ENCODE assay signal across 37 cellular contexts in genomic region chr18:14768241-14768640, GRCh38. TPM values are rescaled to one million over a fixed set of nuclear protein-coding genes. Genes with fewer than 3 reads are reported as not detected.
DNase-seq lines count a peak whose midpoint lies in the region; ATAC-seq and TF ChIP-seq lines count a peak whose summit lies in the region.
"Had no signal": no experiment of that assay in that cellular context is flagged by ENCODE, and none has a peak within 500 bp of the region (broad histone marks: within the 10 kb centered on the region; RNA-seq: fewer than 3 reads in every experiment).

No MANE protein-coding gene starts in this region.

- no peaks in the 10 kb centered on the region for H3K36me3 ChIP-seq in breast epithelium
- H3K36me3 ChIP-seq in A673 (ENCODE audit: insufficient read depth, low read length, poor library complexity, severe bottlenecking) = no peaks in the 10 kb centered on the region
- H3K36me3 ChIP-seq: BLaER1, gastroesophageal sphincter, lower lobe of right lung, upper lobe of left lung had no signal

- no peak overlapping the region for H3K27ac ChIP-seq in breast epithelium
- H3K27ac ChIP-seq in A673 (ENCODE audit: low read depth, low read length, poor library complexity, severe bottlenecking) = no peak overlapping the region
- H3K27ac ChIP-seq: A549, BLaER1, coronary artery, gastroesophageal sphincter, hepatocyte, lower lobe of right lung, psoas muscle, upper lobe of left lung had no signal

- CTCF ChIA-PET in MCF 10A (lab: Yijun Ruan, JAX) (no interaction called here), A673 (lab: Charles Lee) (no interaction called here)

- H3K4me3 Mint-ChIP-seq in MCF 10A (ENCODE audit: unreplicated experiment) = no peak overlapping the region
- H3K4me3 Mint-ChIP-seq: effector memory CD8-positive, alpha-beta T cell; H9; natural killer cell had no signal

- H3K9me3 Mint-ChIP-seq in MCF 10A (ENCODE audit: unreplicated experiment) = no peaks in the 10 kb centered on the region
- H3K9me3 Mint-ChIP-seq: effector memory CD8-positive, alpha-beta T cell had no signal

- POLR2A ChIA-PET in MCF 10A (lab: Yijun Ruan, JAX) (no interaction called here), A673 (lab: Charles Lee; ENCODE audit: low non-redundant PET) (no interaction called here)

- H3K4me3 ChIP-seq in breast epithelium = no peak overlapping the region
- H3K4me3 ChIP-seq in A673 (ENCODE audit: low read depth, low read length, poor library complexity, severe bottlenecking) = no peak overlapping the region
- H3K4me3 ChIP-seq: A549, BLaER1, coronary artery, gastroesophageal sphincter, GM12878, hepatocyte, lower lobe of right lung, psoas muscle, upper lobe of left lung had no signal

- H3K27ac Mint-ChIP-seq in MCF 10A (ENCODE audit: low read depth, unreplicated experiment) = peak overlapping the region; percentile 69
- H3K27ac Mint-ChIP-seq: effector memory CD8-positive, alpha-beta T cell; H9; natural killer cell had no signal

- TF ChIP-seq CTCF in MCF 10A (IDR thresholded peaks at IDR 0.05; ENCODE audit: unreplicated experiment) (no peak), breast epithelium (IDR thresholded peaks at IDR 0.05) (no peak), A673 (conservative IDR thresholded peaks at IDR 0.05; ENCODE audit: low read depth, low read length) (no peak)

- H3K9me3 ChIP-seq in breast epithelium (no peaks in the 10 kb centered on the region), A673 (ENCODE audit: low read depth, low read length, poor library complexity, severe bottlenecking) (peaks cover 13% of the 10 kb centered on the region)
- H3K9me3 ChIP-seq: A549, BLaER1, gastroesophageal sphincter, lower lobe of right lung, psoas muscle, upper lobe of left lung had no signal

- TF ChIP-seq POLR2A in breast epithelium (IDR thresholded peaks at IDR 0.05) = no peak

- no peak for DNase-seq in MCF 10A (ENCODE audit: unreplicated experiment)
- DNase-seq in breast epithelium (ENCODE audit: low spot score in 2 of 2) = no peak
- DNase-seq in RPMI7951 (ENCODE audit: low read depth) = peak; percentile 4
- peak; percentile 14 for DNase-seq in glomerular visceral epithelial cell (ENCODE audit: extremely low spot score)
- DNase-seq in A673 (ENCODE audit: low spot score) = no peak
- no peak for DNase-seq in GF-D8 (lab: John Stamatoyannopoulos, UW)
- no peak for DNase-seq in inferior parietal cortex (ENCODE audit: extremely low spot score)
- DNase-seq: activated CD4-positive, alpha-beta T cell treated with anti-CD3 and anti-CD28 coated beads for 48 hours; activated gamma-delta T cell treated with Interleukin-2 at 50 U/mL for 16 hours; DMS153; effector memory CD8-positive, alpha-beta T cell; H9; KG1; lower lobe of right lung; MM.1S; natural killer cell; NCI-H1930; NCI-H2171 treated with DMSO at 0.1 percent for 48 hours; NCI-H524; nucleus accumbens; psoas muscle; SIG-M5; stimulated activated CD4-positive, alpha-beta T cell treated with anti-CD3 and anti-CD28 coated beads, Interleukin-12 subunit alpha, Interleukin-12 subunit beta, amount 100 ng/mL, for 4 hours; stimulated activated CD4-positive, alpha-beta T cell treated with anti-CD3 and anti-CD28 coated beads, Interleukin-2, amount 100 ng/mL, for 48 hours; upper lobe of left lung had no signal

- intact Hi-C loops in MCF 10A (cut with micrococcal nuclease) = no loop called here
- intact Hi-C loops in breast epithelium (cut with DNase I; ENCODE audit: low total_unique reads) = no loop called here
- intact Hi-C loops in A673 (cut with micrococcal nuclease; ENCODE audit: unreplicated experiment) = no loop called here

- BruUV-seq in MCF 10A (replicated peaks; lab: Mats Ljungman, UMichigan) (no TSS peak), A673 (replicated peaks; lab: Mats Ljungman, UMichigan) (no TSS peak)

- ATAC-seq in GM21737 (IDR thresholded peaks at IDR 0.05; ENCODE audit: unreplicated experiment) = no peak
- ATAC-seq: A549; effector memory CD8-positive, alpha-beta T cell; esophagus mucosa; gastroesophageal sphincter; GM12878; lower lobe of right lung; natural killer cell; psoas muscle; sciatic nerve had no signal

- no peaks in the 10 kb centered on the region for H3K27me3 Mint-ChIP-seq in MCF 10A (ENCODE audit: insufficient read depth, unreplicated experiment)
- H3K27me3 Mint-ChIP-seq: effector memory CD8-positive, alpha-beta T cell had no signal

- H3K4me1 ChIP-seq in breast epithelium (no peaks in the 10 kb centered on the region), A673 (ENCODE audit: insufficient read depth, low read length, poor library complexity, severe bottlenecking) (no peaks in the 10 kb centered on the region)
- H3K4me1 ChIP-seq: A549, BLaER1, gastroesophageal sphincter, lower lobe of right lung, psoas muscle, upper lobe of left lung had no signal

- H3K27me3 ChIP-seq in breast epithelium = no peaks in the 10 kb centered on the region
- H3K27me3 ChIP-seq in A673 (replicated peaks; ENCODE audit: insufficient read depth, low read depth, low read length, poor library complexity) = no peaks in the 10 kb centered on the region
- H3K27me3 ChIP-seq: BLaER1, gastroesophageal sphincter, hepatocyte, upper lobe of left lung had no signal

- peaks cover 16% of the 10 kb centered on the region for H3K4me1 Mint-ChIP-seq in MCF 10A (ENCODE audit: insufficient read depth, unreplicated experiment)
- H3K4me1 Mint-ChIP-seq: H9, natural killer cell had no signal

- H3K36me3 Mint-ChIP-seq in MCF 10A (ENCODE audit: insufficient read depth, unreplicated experiment) = no peaks in the 10 kb centered on the region
- H3K36me3 Mint-ChIP-seq: natural killer cell had no signal

RNA-seq across cellular contexts. Expression of gene ANKRD30B, which starts 20.3 kb away (rescaled TPM):
- total RNA-seq in MCF 10A (2022) (not detected in 2 replicates), breast epithelium (10 to 100 TPM in 2 of 3 donors, not detected in 1; 11.0 to 11.5 TPM), A673 (2021) (not detected in 2 replicates)
- 0.59 and 1.1 TPM in 2 replicates for total RNA-seq in RPMI7951 (2014; rRNA removed; shearing (Covaris generic))
- total RNA-seq: astrocyte; cardiac septum; esophagus mucosa; gastroesophageal sphincter; GM12878; H9; hepatocyte; lower lobe of right lung; natural killer cell; T-helper 2 cell treated with Interferon-gamma antibody and Interleukin-4, amounts not matched to agents 100 ng/mL and 5 ng/mL, for 36 hours; upper lobe of left lung had no signal

Comparison
In these comparisons a context has a peak if more than half of its experiments do, and no peak if none do; other contexts are left out.
1. DNase-seq: peak in RPMI7951 (single experiment) and glomerular visceral epithelial cell (single experiment); none in MCF 10A (single experiment), breast epithelium (0 of 2), A673 (single experiment), GF-D8 (single experiment) and inferior parietal cortex (single experiment).